In genomic region chr13:92735909-92736308, GRCh38 we compare ENCODE assay signal across 8 cellular contexts.
"Had no signal": no experiment of that assay in that cellular context is flagged by ENCODE, and none has a peak within 500 bp of the region (broad histone marks: within the 10 kb centered on the region; RNA-seq: fewer than 3 reads in every experiment).

No MANE protein-coding gene starts in this region.

- H3K36me3 ChIP-seq: HAP-1 had no signal

- DNase-seq: GM23248, GOT3, H7, H9, HCEC 1CT, HFFc6 had no signal

- H3K4me1 ChIP-seq: HAP-1 had no signal

- H3K27ac ChIP-seq: GM23248 had no signal

- H3K9me3 ChIP-seq: HAP-1 had no signal

- H3K4me3 ChIP-seq: GM23248, GM23338, HAP-1 had no signal
